ENCODE assay signal across 8 cellular contexts in genomic region chr14:75453817-75454434, GRCh38. TPM values are rescaled to one million over a fixed set of nuclear protein-coding genes. Genes with fewer than 3 reads are reported as not detected.
DNase-seq lines count a peak whose midpoint lies in the region; ATAC-seq, FAIRE-seq and TF ChIP-seq lines count a peak whose summit lies in the region.

No MANE protein-coding gene starts in this region.

- H3K9me3 ChIP-seq in esophagus (ENCODE audit: control insufficient read depth in 2 of 2, insufficient read depth in 1 of 2, low read depth in 1 of 2, low read length in 1 of 2) = no peaks in the 10 kb centered on the region
- no peaks in the 10 kb centered on the region for H3K9me3 ChIP-seq in spleen

- H3K27me3 ChIP-seq in esophagus (ENCODE audit: control insufficient read depth in 1 of 2, insufficient read depth in 2 of 2, low read length in 2 of 2) = no peaks in the 10 kb centered on the region
- no peaks in the 10 kb centered on the region for H3K27me3 ChIP-seq in spleen (replicated peaks in 1 of 7)

- H3K27ac ChIP-seq in esophagus (ENCODE audit: low read depth in 2 of 2, low read length in 1 of 2) = peak overlapping the region; percentile 71 to 85
- peak overlapping the region; percentile 51 to 87 (median 75) for H3K27ac ChIP-seq in spleen

- TF ChIP-seq POLR2A in spleen (IDR thresholded peaks at IDR 0.05) = no peak

- intact Hi-C loops in spleen (cut with DNase I; ENCODE audit: low total_unique reads) = no loop called here

- H3K4me3 ChIP-seq in esophagus (ENCODE audit: low read depth in 1 of 2, low read length in 2 of 2) (no peak overlapping the region), spleen (peak overlapping the region in 1 of 8 donors; percentile 11)

- in situ Hi-C loops in G401 (cut with HindIII; ENCODE audit: low sequenced_read_pairs) = no loop called here

- TF ChIP-seq CTCF in spleen (IDR thresholded peaks at IDR 0.05 in 8 of 11, conservative IDR thresholded peaks at IDR 0.05 in 3 of 11) = peak in 6 of 11 experiments; percentile 10 to 46 (median 24)

- H3K4me1 ChIP-seq in esophagus (ENCODE audit: control insufficient read depth in 2 of 2, insufficient read depth in 2 of 2, low read length in 1 of 2) (peaks cover 24 to 39% of the 10 kb centered on the region in 2 donors), spleen (peaks cover 39 to 100% (median 90%) of the 10 kb centered on the region in 6 donors)

- no peak for DNase-seq in spleen
- DNase-seq in frontal cortex (ENCODE audit: low spot score in 2 of 2) = no peak
- no peak for DNase-seq in G401 (ENCODE audit: low spot score)

- peak; percentile 44 for ATAC-seq in GM18907 (IDR thresholded peaks at IDR 0.05; ENCODE audit: unreplicated experiment)
- ATAC-seq in HG03521 (IDR thresholded peaks at IDR 0.05; ENCODE audit: unreplicated experiment) = peak; percentile 59
- ATAC-seq in HG02759 (IDR thresholded peaks at IDR 0.05; ENCODE audit: unreplicated experiment) = no peak
- ATAC-seq in HG02884 (IDR thresholded peaks at IDR 0.05; ENCODE audit: unreplicated experiment) = no peak

- H3K36me3 ChIP-seq in esophagus (ENCODE audit: control insufficient read depth in 2 of 2, insufficient read depth in 2 of 2, low read length in 1 of 2) (peaks cover 0 to 9% of the 10 kb centered on the region in 2 donors), spleen (peaks cover 0 to 90% (median 0%) of the 10 kb centered on the region in 6 donors)

- no peak for FAIRE-seq in frontal cortex (lab: Jason Lieb, UNC)

- 80 to 82% methylated on average over 14 of the region's 14 CpGs for WGBS in esophagus, 2 donors
- WGBS in spleen, 5 donors = 49 to 64% (median 52%) methylated on average over 14 of the region's 14 CpGs

RNA-seq across cellular contexts. Expression of gene JDP2, which starts 26.1 kb away (rescaled TPM):
- polyA plus RNA-seq in esophagus = 10 to 100 TPM; 13.4 to 18.4 TPM
- 100 to 1,000 TPM in 4 of 7 donors, 10 to 100 TPM in 3; 52.6 to 144 (median 123) TPM for total RNA-seq in spleen
- polyA plus RNA-seq in spleen = 10 to 100 TPM; 18.2 to 89.1 (median 32.2) TPM
- 5.3 TPM for total RNA-seq in frontal cortex
- total RNA-seq in G401 (2014; rRNA removed; shearing (Covaris generic)) = 37.4 and 40.7 TPM in 2 replicates

Comparison
In these comparisons a context has a peak if more than half of its experiments do, and no peak if none do; other contexts are left out.
1. ATAC-seq: peak in GM18907 (single experiment) and HG03521 (single experiment); none in HG02759 (single experiment) and HG02884 (single experiment).